In genomic region chr7:45890902-45891461, GRCh38 we compare ENCODE assay signal across 10 cellular contexts. TPM values are rescaled to one million over a fixed set of nuclear protein-coding genes. Genes with fewer than 3 reads are reported as not detected.
A peak's percentile ranks its signal among the peaks of the same experiment; 100 is the strongest.
DNase-seq lines count a peak whose midpoint lies in the region; ATAC-seq and TF ChIP-seq lines count a peak whose summit lies in the region.
"Had no signal": no experiment of that assay in that cellular context is flagged by ENCODE, and none has a peak within 500 bp of the region (broad histone marks: within the 10 kb centered on the region; RNA-seq: fewer than 3 reads in every experiment).

No MANE protein-coding gene starts in this region.

- no peaks in the 10 kb centered on the region for H3F3A ChIP-seq in MM.1S (ENCODE audit: insufficient read depth, low read length)

- H3K79me2 ChIP-seq in MM.1S (ENCODE audit: low read length) = no peaks in the 10 kb centered on the region

- H3K9me3 ChIP-seq in MM.1S (replicated peaks; ENCODE audit: insufficient read depth, low read length) (no peaks in the 10 kb centered on the region), lower lobe of right lung (no peaks in the 10 kb centered on the region)

- no peak overlapping the region for H3K9ac ChIP-seq in MM.1S (ENCODE audit: low read length)

- H3K4me1 ChIP-seq in MM.1S (ENCODE audit: low read length) = no peaks in the 10 kb centered on the region
- H3K4me1 ChIP-seq in lower lobe of right lung = peaks cover 8% of the 10 kb centered on the region

- H3K27me3 ChIP-seq in MM.1S (replicated peaks; ENCODE audit: insufficient read depth, low read length) (no peaks in the 10 kb centered on the region), lower lobe of right lung (ENCODE audit: low read depth) (peaks cover 44% of the 10 kb centered on the region)

- no peak overlapping the region for H2AFZ ChIP-seq in MM.1S (ENCODE audit: low read length)

- DNase-seq in NCI-H1694 (lab: John Stamatoyannopoulos, UW) = peak; percentile 45
- no peak for DNase-seq in NCI-H1694 treated with DMSO at 0.1 percent for 48 hours (lab: John Stamatoyannopoulos, UW)
- DNase-seq in MM.1S = peak; percentile 54
- peak; percentile 48 for DNase-seq in amniotic epithelial cell (ENCODE audit: low read depth)
- DNase-seq in lower lobe of right lung = no peak
- DNase-seq in islet precursor cell = no peak
- DNase-seq in OCI-M2 (lab: John Stamatoyannopoulos, UW; ENCODE audit: unreplicated experiment) = no peak

- H4K20me1 ChIP-seq in MM.1S (ENCODE audit: insufficient read depth, low read length) = no peaks in the 10 kb centered on the region

- H3K4me2 ChIP-seq in MM.1S (ENCODE audit: low read depth, low read length) = no peak overlapping the region

- H3K9me2 ChIP-seq in MM.1S (replicated peaks; ENCODE audit: insufficient read depth, low read length) = no peaks in the 10 kb centered on the region

- H3K27ac ChIP-seq in MM.1S (ENCODE audit: low read length) (no peak overlapping the region), lower lobe of right lung (no peak overlapping the region)

- H3K4me3 ChIP-seq in MM.1S (ENCODE audit: low read length) = no peak overlapping the region
- no peak overlapping the region for H3K4me3 ChIP-seq in lower lobe of right lung

- intact Hi-C loops in lower lobe of right lung (cut with DNase I) = no loop called here

- ATAC-seq in lower lobe of right lung = no peak
- ATAC-seq in HG03045 (IDR thresholded peaks at IDR 0.05; ENCODE audit: unreplicated experiment) = no peak

- TF ChIP-seq CTCF in MM.1S (IDR thresholded peaks at IDR 0.05; ENCODE audit: low read length) = peak; percentile 69
- TF ChIP-seq CTCF in lower lobe of right lung (IDR thresholded peaks at IDR 0.05) = peak; percentile 58

- H3K36me3 ChIP-seq in MM.1S (replicated peaks; ENCODE audit: insufficient read depth, low read length) = no peaks in the 10 kb centered on the region
- no peaks in the 10 kb centered on the region for H3K36me3 ChIP-seq in lower lobe of right lung

RNA-seq across cellular contexts. Expression of gene IGFBP1, which starts 2.7 kb away (rescaled TPM):
- total RNA-seq in lower lobe of right lung = not detected
- total RNA-seq: skeletal muscle tissue had no signal

RNA-seq across cellular contexts. Expression of gene CCDC201, which starts 18.1 kb away (rescaled TPM):
- not detected for total RNA-seq in lower lobe of right lung
- total RNA-seq: Daoy, skeletal muscle tissue had no signal

RNA-seq across cellular contexts. Expression of gene IGFBP3, which starts 30.1 kb away (rescaled TPM):
- 32.2 TPM for total RNA-seq in lower lobe of right lung

Comparison
In these comparisons a context has a peak if more than half of its experiments do, and no peak if none do; other contexts are left out.
1. DNase-seq: peak in NCI-H1694 (single experiment), MM.1S (single experiment) and amniotic epithelial cell (single experiment); none in NCI-H1694 treated with DMSO at 0.1 percent for 48 hours (single experiment), lower lobe of right lung (single experiment), islet precursor cell (single experiment) and OCI-M2 (single experiment).